Comparison of ENCODE assay signal across 8 cellular contexts in genomic region chr19:10653482-10653731, GRCh38. TPM values are rescaled to one million over a fixed set of nuclear protein-coding genes. Genes with fewer than 3 reads are reported as not detected.
DNase-seq lines count a peak whose midpoint lies in the region; ATAC-seq, FAIRE-seq and TF ChIP-seq lines count a peak whose summit lies in the region.

No MANE protein-coding gene starts in this region.

- H3K27me3 ChIP-seq in GM12878 (replicated peaks in 1 of 2; ENCODE audit: control insufficient read depth in 2 of 2, insufficient read depth in 2 of 2, low read length in 1 of 2), result no peaks in the 10 kb centered on the region

- in situ Hi-C loops in GM12878 (cut with MboI), result no loop called here

- TF ChIP-seq CTCF in GM12878 (IDR thresholded peaks at IDR 0.05 in 2 of 3, conservative IDR thresholded peaks at IDR 0.05 in 1 of 3; ENCODE audit: control insufficient read depth in 2 of 3, extremely low read depth in 1 of 3, insufficient read depth in 1 of 3, low read depth in 3 of 3, low read length in 3 of 3) (no peak), lower leg skin (IDR thresholded peaks at IDR 0.05) (no peak), type B pancreatic cell (conservative IDR thresholded peaks at IDR 0.05) (no peak)

- no peaks in the 10 kb centered on the region for H3K9me3 Mint-ChIP-seq in activated T-cell treated with anti-CD3 and anti-CD28 coated beads, Interleukin-2, amount 50 U/mL, for 72 hours
- H3K9me3 Mint-ChIP-seq in type B pancreatic cell, result no peaks in the 10 kb centered on the region

- ATAC-seq in activated T-cell treated with anti-CD3 and anti-CD28 coated beads, Interleukin-2, amount 50 U/mL, for 72 hours (replicated peaks in 1 of 2), result no peak
- ATAC-seq in GM12878 (no peak), GM21619 (IDR thresholded peaks at IDR 0.05; ENCODE audit: unreplicated experiment) (no peak), HG02571 (IDR thresholded peaks at IDR 0.05; ENCODE audit: unreplicated experiment) (no peak)

- H2AFZ ChIP-seq in GM12878 (ENCODE audit: control insufficient read depth, low read depth, low read length), result peak overlapping the region; percentile 83

- no peak for TF ChIP-seq EP300 in GM12878 (IDR thresholded peaks at IDR 0.05; ENCODE audit: borderline replicate concordance in 1 of 2, control insufficient read depth in 1 of 2, low read depth in 2 of 2, low read length in 2 of 2)

- RAD21 ChIA-PET in GM12878 (lab: Charles Lee; ENCODE audit: unreplicated experiment), result interaction anchor here (10.9 kb wide), 1 partner anchor 47 kb away, joined by 103 read pairs; the partner anchor contains the start of gene QTRT1

- under 1% methylated on average over 18 of the region's 18 CpGs for WGBS in GM12878 (ENCODE audit: insufficient coverage, insufficient replicate concordance, low lambda C conversion rate, missing lambda C conversion rate)
- WGBS in lower leg skin, 2 donors, result 0% methylated on average over 6 of the region's 18 CpGs; no CpG with 5 or more reads in 1 of the 2 donors

- peaks cover 12 to 21% of the 10 kb centered on the region in 2 donors for H3K36me3 Mint-ChIP-seq in activated T-cell treated with anti-CD3 and anti-CD28 coated beads, Interleukin-2, amount 50 U/mL, for 72 hours (ENCODE audit: insufficient read depth in 2 of 2)
- peaks cover 23% of the 10 kb centered on the region for H3K36me3 Mint-ChIP-seq in type B pancreatic cell

- H3K27me3 Mint-ChIP-seq in activated T-cell treated with anti-CD3 and anti-CD28 coated beads, Interleukin-2, amount 50 U/mL, for 72 hours (ENCODE audit: low read depth), result no peaks in the 10 kb centered on the region
- H3K27me3 Mint-ChIP-seq in type B pancreatic cell, result peaks cover 4% of the 10 kb centered on the region

- H3K27ac Mint-ChIP-seq in activated T-cell treated with anti-CD3 and anti-CD28 coated beads, Interleukin-2, amount 50 U/mL, for 72 hours, result peak overlapping the region; percentile 99
- peak overlapping the region; percentile 99 for H3K27ac Mint-ChIP-seq in type B pancreatic cell

- peaks cover 3% of the 10 kb centered on the region; the same call in 1 of the 2 replicates for H3K4me1 ChIP-seq in GM12878 (ENCODE audit: control insufficient read depth, insufficient read depth, low read length)

- H3K79me2 ChIP-seq in GM12878 (ENCODE audit: control insufficient read depth, insufficient read depth, low read length), result peaks cover 56% of the 10 kb centered on the region

- no peaks in the 10 kb centered on the region for H3K9me3 ChIP-seq in GM12878 (replicated peaks; ENCODE audit: control insufficient read depth, insufficient read depth, low read length)

- H3K27ac ChIP-seq in GM12878 (ENCODE audit: control insufficient read depth, insufficient read depth), result peak overlapping the region; percentile 99

- no peak for FAIRE-seq in GM12878 (lab: Jason Lieb, UNC)

- POLR2A ChIA-PET in GM12878 (lab: Charles Lee), result interaction anchor here (0.7 kb wide), 1 partner anchor 39 kb away, joined by 3 read pairs; no protein-coding TSS in a partner anchor

- TSS peak; percentile 98 for BruUV-seq in GM12878 (replicated peaks; lab: Mats Ljungman, UMichigan)

- intact Hi-C loops in GM12878 (cut with micrococcal nuclease; ENCODE audit: unreplicated experiment) (loop anchor here (5.0 to 10.0 kb wide), 3 partner anchors 86 to 239 kb away; partner anchors contain the start of genes CDKN2D, KEAP1 and KRI1), lower leg skin (cut with DNase I; ENCODE audit: low total_unique reads) (no loop called here)

- H3K9ac ChIP-seq in GM12878 (ENCODE audit: control insufficient read depth, insufficient read depth, low read length), result peak overlapping the region; percentile 100

- H4K20me1 ChIP-seq in GM12878 (ENCODE audit: control insufficient read depth, insufficient read depth), result no peaks in the 10 kb centered on the region

- H3K4me3 ChIP-seq in GM12878 (peak overlapping the region; percentile 75), lower leg skin (ENCODE audit: low read depth, poor library complexity, severe bottlenecking) (peak overlapping the region; percentile 91)

- H3K4me2 ChIP-seq in GM12878 (ENCODE audit: control insufficient read depth, insufficient read depth), result peak overlapping the region; percentile 77

- CTCF ChIA-PET in GM12878 (lab: Yijun Ruan, JAX), result interaction anchor here (1.7 to 2.4 kb wide), 2 partner anchors 9 to 72 kb away, joined by 4 to 19 read pairs; no protein-coding TSS in a partner anchor

- H3K36me3 ChIP-seq in GM12878 (ENCODE audit: control insufficient read depth in 2 of 2, insufficient read depth in 2 of 2, low read length in 1 of 2), result 0 out of 4 replicates have a peak, but pooled peaks cover 0 to 3% of the 10 kb centered on the region in 2 experiments

- SMC1A ChIA-PET in GM12878 (lab: Charles Lee; ENCODE audit: uncharacterized antibody, unreplicated experiment), result interaction anchor here (0.5 to 15.7 kb wide), 2 partner anchors 10 to 71 kb away, joined by 3 to 252 read pairs; no protein-coding TSS in a partner anchor

- H3K4me1 Mint-ChIP-seq in activated T-cell treated with anti-CD3 and anti-CD28 coated beads, Interleukin-2, amount 50 U/mL, for 72 hours (ENCODE audit: low read depth), result peaks cover 47% of the 10 kb centered on the region
- peaks cover 28% of the 10 kb centered on the region for H3K4me1 Mint-ChIP-seq in type B pancreatic cell (ENCODE audit: unreplicated experiment)

- TF ChIP-seq RAD21 in GM12878 (IDR thresholded peaks at IDR 0.05; ENCODE audit: insufficient read depth, low read depth, low read length), result no peak

- peak overlapping the region; percentile 97 for H3K4me3 Mint-ChIP-seq in activated T-cell treated with anti-CD3 and anti-CD28 coated beads, Interleukin-2, amount 50 U/mL, for 72 hours
- peak overlapping the region; percentile 96 for H3K4me3 Mint-ChIP-seq in type B pancreatic cell

- TF ChIP-seq POLR2A in GM12878 (IDR thresholded peaks at IDR 0.05; ENCODE audit: low read depth, low read length) (no peak), lower leg skin (IDR thresholded peaks at IDR 0.05) (no peak)

- DNase-seq in activated T-cell treated with anti-CD3 and anti-CD28 coated beads, Interleukin-2, amount 50 U/mL, for 72 hours, result no peak
- no peak for DNase-seq in activated T-cell treated with anti-CD3 and anti-CD28 coated beads, Interleukin-2, amount 50 U/mL, for 48 hours
- DNase-seq in GM12878 (ENCODE audit: low read depth, low spot score), result no peak
- DNase-seq in lower leg skin (ENCODE audit: low spot score in 2 of 2), result no peak
- DNase-seq in type B pancreatic cell (ENCODE audit: extremely low spot score, unreplicated experiment), result no peak
- DNase-seq in iPS-NIHi7 (ENCODE audit: extremely low spot score), result no peak

RNA-seq across cellular contexts. Expression of gene ILF3, which starts 0.7 kb away (rescaled TPM):
- total RNA-seq in activated T-cell treated with anti-CD3 and anti-CD28 coated beads, Interleukin-2, amount 50 U/mL, for 72 hours, result 100 to 1,000 TPM; 297 to 311 TPM
- 214 and 243 TPM in 2 replicates for total RNA-seq in GM12878 (2013; cell fraction: nucleolus; rRNA removed)
- total RNA-seq in GM12878 (2014; rRNA removed), result 100 and 112 TPM in 2 replicates
- 109 and 112 TPM in 2 replicates for total RNA-seq in GM12878 (2014; rRNA removed; fragmentation: Illumina TruSeq; extraction: Trizol)
- total RNA-seq in GM12878 (2021), result 354 and 383 TPM in 2 replicates
- polyA plus RNA-seq in GM12878 (2011; ENCODE audit: low read depth), result 91.1 TPM
- 106 and 178 TPM in 2 replicates for polyA plus RNA-seq in GM12878 (2011; rRNA removed)
- polyA plus RNA-seq in GM12878 (2011; cell fraction: cytosol; rRNA removed), result 116 and 136 TPM in 2 replicates
- 323 and 436 TPM in 2 replicates for polyA plus RNA-seq in GM12878 (2011; cell fraction: nucleus; rRNA removed)
- polyA plus RNA-seq in GM12878 (2012), result 139 and 213 TPM in 2 replicates
- 180 and 253 TPM in 2 replicates for polyA plus RNA-seq in GM12878 (2014; fragmentation: Illumina TruSeq; extraction: Trizol)
- 10 to 100 TPM; 28.1 to 38.1 TPM for polyA plus RNA-seq in GM12878 (2014; fragmentation: Nextera tagmentation; extraction: Ambion mirVana)
- polyA plus RNA-seq in GM12878 (2014; rRNA removed), result 175 and 191 TPM in 2 replicates
- 100 to 1,000 TPM; 205 TPM for polyA plus RNA-seq in GM12878 (2016; fragmentation: Nextera tagmentation; extraction: Ambion mirVana)
- 111 and 131 TPM in 2 replicates for polyA minus RNA-seq in GM12878 (2011; rRNA and poly(A)+ RNA removed)
- 59.6 and 68.8 TPM in 2 replicates for polyA minus RNA-seq in GM12878 (2011; cell fraction: cytosol; rRNA and poly(A)+ RNA removed)
- polyA minus RNA-seq in GM12878 (2011; cell fraction: nucleus; rRNA and poly(A)+ RNA removed), result 70.6 and 125 TPM in 2 replicates
- total RNA-seq in lower leg skin, result 100 to 1,000 TPM in 2 of 4 donors, 10 to 100 TPM in 2; 71.8 to 122 (median 97.3) TPM
- 297 and 524 TPM in 2 replicates for total RNA-seq in type B pancreatic cell (ENCODE audit: low replicate concordance)

RNA-seq across cellular contexts. Expression of gene SLC44A2, which starts 28.1 kb away (rescaled TPM):
- total RNA-seq in activated T-cell treated with anti-CD3 and anti-CD28 coated beads, Interleukin-2, amount 50 U/mL, for 72 hours, result 100 to 1,000 TPM; 131 to 148 TPM
- total RNA-seq in GM12878 (2013; cell fraction: nucleolus; rRNA removed), result 44.5 and 46.6 TPM in 2 replicates
- total RNA-seq in GM12878 (2014; rRNA removed) (18.0 TPM in 2 replicates), GM12878 (2014; rRNA removed; fragmentation: Illumina TruSeq; extraction: Trizol) (9.8 and 11.0 TPM in 2 replicates), GM12878 (2021) (45.3 and 48.4 TPM in 2 replicates), lower leg skin (100 to 1,000 TPM; 100 to 180 (median 129) TPM), type B pancreatic cell (ENCODE audit: low replicate concordance) (148 and 227 TPM in 2 replicates)
- 35.0 TPM for polyA plus RNA-seq in GM12878 (2011; ENCODE audit: low read depth)
- polyA plus RNA-seq in GM12878 (2011; rRNA removed) (32.3 and 51.3 TPM in 2 replicates), GM12878 (2014; fragmentation: Illumina TruSeq; extraction: Trizol) (41.9 and 45.0 TPM in 2 replicates), GM12878 (2014; fragmentation: Nextera tagmentation; extraction: Ambion mirVana) (1 to 10 TPM; 3.0 to 3.3 TPM), GM12878 (2014; rRNA removed) (31.6 and 33.0 TPM in 2 replicates), GM12878 (2016; fragmentation: Nextera tagmentation; extraction: Ambion mirVana) (10 to 100 TPM; 26.7 to 26.9 TPM)
- polyA plus RNA-seq in GM12878 (2011; cell fraction: cytosol; rRNA removed), result 58.8 and 71.6 TPM in 2 replicates
- 95.0 and 120 TPM in 2 replicates for polyA plus RNA-seq in GM12878 (2011; cell fraction: nucleus; rRNA removed)
- polyA plus RNA-seq in GM12878 (2012), result 53.3 and 76.7 TPM in 2 replicates
- polyA minus RNA-seq in GM12878 (2011; rRNA and poly(A)+ RNA removed), result 53.9 and 67.1 TPM in 2 replicates
- polyA minus RNA-seq in GM12878 (2011; cell fraction: cytosol; rRNA and poly(A)+ RNA removed), result 24.6 and 26.8 TPM in 2 replicates
- polyA minus RNA-seq in GM12878 (2011; cell fraction: nucleus; rRNA and poly(A)+ RNA removed), result 22.5 and 27.9 TPM in 2 replicates

RNA-seq across cellular contexts. Expression of gene QTRT1, which starts 47.8 kb away (rescaled TPM):
- total RNA-seq in activated T-cell treated with anti-CD3 and anti-CD28 coated beads, Interleukin-2, amount 50 U/mL, for 72 hours, result 10 to 100 TPM; 48.9 to 49.5 TPM
- total RNA-seq in GM12878 (2013; cell fraction: nucleolus; rRNA removed), result 39.8 and 40.8 TPM in 2 replicates
- 40.7 and 44.3 TPM in 2 replicates for total RNA-seq in GM12878 (2014; rRNA removed)
- 18.1 and 19.9 TPM in 2 replicates for total RNA-seq in GM12878 (2014; rRNA removed; fragmentation: Illumina TruSeq; extraction: Trizol)
- total RNA-seq in GM12878 (2021), result 55.0 and 59.3 TPM in 2 replicates
- 33.3 TPM for polyA plus RNA-seq in GM12878 (2011; ENCODE audit: low read depth)
- 10.7 and 33.9 TPM in 2 replicates for polyA plus RNA-seq in GM12878 (2011; rRNA removed)
- 41.3 and 62.3 TPM in 2 replicates for polyA plus RNA-seq in GM12878 (2011; cell fraction: cytosol; rRNA removed)
- polyA plus RNA-seq in GM12878 (2011; cell fraction: nucleus; rRNA removed), result 244 and 250 TPM in 2 replicates
- polyA plus RNA-seq in GM12878 (2012), result 42.4 and 48.1 TPM in 2 replicates
- polyA plus RNA-seq in GM12878 (2014; fragmentation: Illumina TruSeq; extraction: Trizol), result 4.0 and 14.2 TPM in 2 replicates
- 1 to 10 TPM in 1 of 2 experiments, under 1 TPM in 1; 0.89 to 8.6 TPM for polyA plus RNA-seq in GM12878 (2014; fragmentation: Nextera tagmentation; extraction: Ambion mirVana)
- polyA plus RNA-seq in GM12878 (2014; rRNA removed), result 66.0 and 71.2 TPM in 2 replicates
- polyA plus RNA-seq in GM12878 (2016; fragmentation: Nextera tagmentation; extraction: Ambion mirVana), result 10 to 100 TPM; 73.7 to 78.9 TPM
- polyA minus RNA-seq in GM12878 (2011; rRNA and poly(A)+ RNA removed), result 13.8 and 18.9 TPM in 2 replicates
- polyA minus RNA-seq in GM12878 (2011; cell fraction: cytosol; rRNA and poly(A)+ RNA removed), result 10.2 and 10.4 TPM in 2 replicates
- polyA minus RNA-seq in GM12878 (2011; cell fraction: nucleus; rRNA and poly(A)+ RNA removed), result 20.6 and 23.8 TPM in 2 replicates
- 10 to 100 TPM; 25.1 to 33.7 (median 31.0) TPM for total RNA-seq in lower leg skin
- total RNA-seq in type B pancreatic cell (ENCODE audit: low replicate concordance), result 39.2 and 67.7 TPM in 2 replicates
